In the genomic region with DNA sequence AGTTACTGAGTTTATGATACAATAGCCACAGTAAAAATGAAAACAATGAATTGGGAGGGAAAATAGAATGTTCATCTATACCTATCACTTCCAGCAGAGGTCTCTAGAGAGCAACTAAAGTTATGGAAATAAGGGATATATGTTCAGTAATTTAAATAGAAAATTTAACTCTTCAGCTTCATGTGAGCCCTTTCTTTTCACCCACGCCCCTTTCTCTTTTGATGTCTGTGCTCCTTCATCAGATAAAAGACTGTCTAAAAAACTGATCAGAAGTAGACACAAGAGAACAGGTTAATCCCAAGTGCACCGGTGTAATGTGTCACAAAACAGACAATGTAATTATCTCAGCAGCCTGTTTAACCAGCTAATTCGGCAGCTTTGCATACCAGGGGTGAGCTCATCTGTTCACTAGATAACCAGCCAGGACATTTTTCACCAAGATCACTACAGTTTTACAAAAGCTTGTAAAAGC, we compare ENCODE assay signal across 8 cellular contexts.
DNase-seq lines count a peak whose midpoint lies in the region; ATAC-seq, FAIRE-seq and TF ChIP-seq lines count a peak whose summit lies in the region.

No MANE protein-coding gene starts in this region.

- DNase-seq in A172 (ENCODE audit: low spot score) (peak; percentile 19), GM10266 (ENCODE audit: extremely low spot score) (peak; percentile 18), NCI-H2029 treated with DMSO at 0.1 percent for 48 hours (lab: John Stamatoyannopoulos, UW) (peak; percentile 40), amniotic epithelial cell (ENCODE audit: low read depth) (peak; percentile 63), tibial artery (no peak)
- no peak for DNase-seq in activated effector memory CD4-positive, alpha-beta T cell treated with Interleukin-2 at 50 U/mL for 16 hours

- ATAC-seq in HG02623 (IDR thresholded peaks at IDR 0.05; ENCODE audit: unreplicated experiment): peak; percentile 50

- no peak overlapping the region for H3K4me3 ChIP-seq in tibial artery

- no peaks in the 10 kb centered on the region for H3K9me3 ChIP-seq in tibial artery

- H3K27ac ChIP-seq in tibial artery: no peak overlapping the region

- H3K36me3 ChIP-seq in tibial artery: no peaks in the 10 kb centered on the region

- H3K27me3 ChIP-seq in tibial artery: no peaks in the 10 kb centered on the region

- H3K4me1 ChIP-seq in tibial artery: no peaks in the 10 kb centered on the region

- intact Hi-C loops in tibial artery (cut with DNase I; ENCODE audit: low total_unique reads): loop anchor here (2.0 kb wide), 1 partner anchor 378 kb away; no protein-coding TSS in a partner anchor

- FAIRE-seq in islet of Langerhans (lab: Jason Lieb, UNC): peak; percentile 96

- peak; percentile 60 for TF ChIP-seq CTCF in GM10266 (IDR thresholded peaks at IDR 0.05; ENCODE audit: control insufficient read depth, insufficient read depth, low read depth, missing control alignments)
- peak; percentile 64 to 66 for TF ChIP-seq CTCF in tibial artery (IDR thresholded peaks at IDR 0.05)

Comparison
In these comparisons a context has a peak if more than half of its experiments do, and no peak if none do; other contexts are left out.
1. DNase-seq: peak in A172 (single experiment), GM10266 (single experiment), NCI-H2029 treated with DMSO at 0.1 percent for 48 hours (single experiment) and amniotic epithelial cell (single experiment); none in tibial artery (0 of 2) and activated effector memory CD4-positive, alpha-beta T cell treated with Interleukin-2 at 50 U/mL for 16 hours (single experiment).